In the genomic region with DNA sequence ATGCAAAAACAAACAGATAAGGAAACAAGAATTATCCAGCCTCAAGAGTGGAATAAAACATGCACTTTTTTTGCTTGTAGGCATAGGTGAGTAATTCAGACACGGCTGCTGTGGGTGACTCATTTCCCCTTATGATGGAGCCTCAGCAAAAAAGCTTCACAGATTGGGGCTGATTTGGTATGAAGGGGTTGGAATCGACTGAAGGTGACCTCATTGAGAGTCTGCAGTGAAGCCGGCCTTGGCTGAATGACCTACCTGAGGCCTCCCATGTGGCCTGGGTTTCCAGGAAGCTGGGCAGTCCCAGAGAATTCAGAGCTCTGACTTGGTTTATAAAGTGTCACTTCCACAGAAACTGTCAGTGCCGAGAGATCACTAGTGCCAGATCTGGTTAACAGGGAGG, we compare ENCODE assay signal across 9 cellular contexts. TPM values are rescaled to one million over a fixed set of nuclear protein-coding genes. Genes with fewer than 3 reads are reported as not detected.
A peak's percentile ranks its signal among the peaks of the same experiment; 100 is the strongest.
DNase-seq lines count a peak whose midpoint lies in the region; ATAC-seq, FAIRE-seq and TF ChIP-seq lines count a peak whose summit lies in the region.
"Had no signal": no experiment of that assay in that cellular context is flagged by ENCODE, and none has a peak within 500 bp of the region (broad histone marks: within the 10 kb centered on the region; RNA-seq: fewer than 3 reads in every experiment).

No MANE protein-coding gene starts in this region.

- DNase-seq in GM12892 (ENCODE audit: insufficient read length) = no peak
- DNase-seq in SW480 (ENCODE audit: low spot score) = peak; percentile 72
- DNase-seq in astrocyte of the hippocampus (ENCODE audit: low read depth, low spot score) = peak; percentile 57
- peak; percentile 65 for DNase-seq in stimulated activated CD4-positive, alpha-beta T cell treated with anti-CD3 and anti-CD28 coated beads, Interleukin-4, amount 100 ng/mL, for 24 hours
- no peak for DNase-seq in NCI-H524 (lab: John Stamatoyannopoulos, UW)
- DNase-seq in upper lobe of right lung = no peak
- no peak for DNase-seq in ovary
- DNase-seq: H7 had no signal

- H3K9me3 ChIP-seq in upper lobe of right lung (no peaks in the 10 kb centered on the region), ovary (no peaks in the 10 kb centered on the region)

- FAIRE-seq in GM12892 (lab: Jason Lieb, UNC) = peak; percentile 93

- H3K36me3 ChIP-seq in upper lobe of right lung = no peaks in the 10 kb centered on the region
- H3K36me3 ChIP-seq in ovary = no peaks in the 10 kb centered on the region

- H3K4me1 ChIP-seq in upper lobe of right lung (no peaks in the 10 kb centered on the region), ovary (ENCODE audit: insufficient read depth) (no peaks in the 10 kb centered on the region)

- 21 to 33% (median 23%) methylated on average over 4 of the region's 4 CpGs for WGBS in ovary, 3 donors

- intact Hi-C loops in upper lobe of right lung (cut with DNase I) (no loop called here), ovary (cut with DNase I) (no loop called here)

- H3K27me3 ChIP-seq in upper lobe of right lung = peaks cover 6% of the 10 kb centered on the region
- H3K27me3 ChIP-seq in ovary = no peaks in the 10 kb centered on the region

- H3K27ac ChIP-seq in upper lobe of right lung (no peak overlapping the region), ovary (no peak overlapping the region)

- TF ChIP-seq EP300 in ovary (IDR thresholded peaks at IDR 0.05) = no peak

- no peak overlapping the region for H3K4me3 ChIP-seq in upper lobe of right lung
- H3K4me3 ChIP-seq in ovary = no peak overlapping the region

- no peak for TF ChIP-seq POLR2A in GM12892 (IDR thresholded peaks at IDR 0.05; ENCODE audit: low read depth, low read length)
- TF ChIP-seq POLR2A in ovary (IDR thresholded peaks at IDR 0.05) = no peak

- ATAC-seq in GM21447 (IDR thresholded peaks at IDR 0.05; ENCODE audit: unreplicated experiment) (no peak), upper lobe of right lung (no peak)

- no peak for TF ChIP-seq CTCF in upper lobe of right lung (IDR thresholded peaks at IDR 0.05)
- TF ChIP-seq CTCF in ovary (IDR thresholded peaks at IDR 0.05) = no peak

RNA-seq across cellular contexts. Expression of gene VPREB1, which starts 34.2 kb away (rescaled TPM):
- polyA plus RNA-seq in GM12892 (2012; ENCODE audit: missing spikeins) = not detected
- total RNA-seq in upper lobe of right lung = not detected
- total RNA-seq in ovary = not detected
- not detected for polyA plus RNA-seq in ovary
- total RNA-seq: H7 had no signal

Comparison
In these comparisons a context has a peak if more than half of its experiments do, and no peak if none do; other contexts are left out.
1. DNase-seq: peak in SW480 (single experiment), astrocyte of the hippocampus (single experiment) and stimulated activated CD4-positive, alpha-beta T cell treated with anti-CD3 and anti-CD28 coated beads, Interleukin-4, amount 100 ng/mL, for 24 hours (single experiment); none in GM12892 (single experiment), NCI-H524 (0 of 2), upper lobe of right lung (single experiment) and ovary (0 of 5).